22 cellular contexts compared by ENCODE assay signal in the genomic region with DNA sequence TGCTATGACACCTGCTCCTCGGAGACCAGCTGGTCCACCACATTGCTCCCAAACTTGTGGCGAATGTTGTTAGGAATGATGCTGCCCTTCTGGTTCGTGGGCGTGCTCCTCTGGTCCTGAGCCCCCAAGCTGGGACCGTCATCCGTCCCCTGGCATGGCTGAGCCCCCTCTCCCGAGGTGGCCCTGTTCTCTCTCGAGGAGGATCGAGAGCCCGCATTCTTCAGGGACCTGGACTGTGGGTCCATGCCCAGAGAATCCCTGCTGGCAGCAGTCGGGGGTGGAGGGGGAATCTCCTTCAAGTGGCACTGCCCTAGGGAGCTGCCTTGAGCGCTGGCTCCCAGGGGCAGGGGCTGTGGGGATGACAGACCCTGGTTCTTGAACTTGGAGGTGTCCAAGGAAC.
"Had no signal": no experiment of that assay in that cellular context is flagged by ENCODE, and none has a peak within 500 bp of the region (broad histone marks: within the 10 kb centered on the region; RNA-seq: fewer than 3 reads in every experiment).

No MANE protein-coding gene starts in this region.

- H3K27ac ChIP-seq: HL-60, KMS-11, SJSA1, SK-N-MC had no signal

- DNase-seq: Kasumi-1, MM.1S, NCI-H1092 treated with DMSO at 0.1 percent for 48 hours, NCI-H1436, NCI-H187, NCI-H2029, NCI-H2081 treated with DMSO at 0.1 percent for 48 hours, NCI-H2171, NCI-H226, NCI-H446, NCI-H510A, NCI-H69, NCI-H774, Right ventricle myocardium superior, RPMI8226, SIG-M5 had no signal

- H3K27ac Mint-ChIP-seq: IgD-negative memory B cell had no signal

- H3K4me1 Mint-ChIP-seq: IgD-negative memory B cell had no signal

- H3K36me3 Mint-ChIP-seq: IgD-negative memory B cell had no signal

- H3K9ac ChIP-seq: KMS-11 had no signal

- H3K4me2 ChIP-seq: KMS-11 had no signal

- ATAC-seq: K562 had no signal

- H3K4me3 Mint-ChIP-seq: IgD-negative memory B cell had no signal

- H3K4me3 ChIP-seq: K562, SJSA1, SK-N-MC had no signal

- H3K4me1 ChIP-seq: SJSA1 had no signal

- H3K36me3 ChIP-seq: SJSA1 had no signal
